ENCODE assay signal across 14 cellular contexts in genomic region chr7:25832456-25832855, GRCh38.
DNase-seq lines count a peak whose midpoint lies in the region; TF ChIP-seq lines count a peak whose summit lies in the region.
"Had no signal": no experiment of that assay in that cellular context is flagged by ENCODE, and none has a peak within 500 bp of the region (broad histone marks: within the 10 kb centered on the region; RNA-seq: fewer than 3 reads in every experiment).

No MANE protein-coding gene starts in this region.

- intact Hi-C loops in ascending aorta (cut with DNase I): no loop called here

- H3K27me3 ChIP-seq in ascending aorta: no peaks in the 10 kb centered on the region
- no peaks in the 10 kb centered on the region for H3K27me3 ChIP-seq in cardiac muscle cell
- no peaks in the 10 kb centered on the region for H3K27me3 ChIP-seq in MM.1S (replicated peaks; ENCODE audit: insufficient read depth, low read length)

- H3K27ac ChIP-seq in ascending aorta (peak overlapping the region; percentile 50 to 53), cardiac muscle cell (peak overlapping the region; percentile 19), substantia nigra (ENCODE audit: low read depth, low read length, poor library complexity, severe bottlenecking) (peak overlapping the region; percentile 88), MM.1S (ENCODE audit: low read length) (no peak overlapping the region)
- H3K27ac ChIP-seq: RWPE1 had no signal

- H4K20me1 ChIP-seq in MM.1S (ENCODE audit: insufficient read depth, low read length): no peaks in the 10 kb centered on the region

- no peak overlapping the region for H2AFZ ChIP-seq in MM.1S (ENCODE audit: low read length)

- H3K4me3 ChIP-seq in ascending aorta (no peak overlapping the region), cardiac muscle cell (no peak overlapping the region), MM.1S (ENCODE audit: low read length) (no peak overlapping the region)
- H3K4me3 ChIP-seq: lung had no signal

- no peak overlapping the region for H3K9ac ChIP-seq in MM.1S (ENCODE audit: low read length)

- TF ChIP-seq CTCF in ascending aorta (IDR thresholded peaks at IDR 0.05): no peak
- TF ChIP-seq CTCF in cardiac muscle cell (IDR thresholded peaks at IDR 0.05; ENCODE audit: low read depth, low read length): no peak
- TF ChIP-seq CTCF in MM.1S (IDR thresholded peaks at IDR 0.05; ENCODE audit: low read length): no peak

- H3K36me3 ChIP-seq in ascending aorta (no peaks in the 10 kb centered on the region), cardiac muscle cell (no peaks in the 10 kb centered on the region), MM.1S (replicated peaks; ENCODE audit: insufficient read depth, low read length) (no peaks in the 10 kb centered on the region)

- no peaks in the 10 kb centered on the region for H3K9me2 ChIP-seq in MM.1S (replicated peaks; ENCODE audit: insufficient read depth, low read length)

- H3K9me3 ChIP-seq in ascending aorta (no peaks in the 10 kb centered on the region), cardiac muscle cell (ENCODE audit: low read depth) (no peaks in the 10 kb centered on the region), MM.1S (replicated peaks; ENCODE audit: insufficient read depth, low read length) (no peaks in the 10 kb centered on the region)

- H3F3A ChIP-seq in MM.1S (ENCODE audit: insufficient read depth, low read length): no peaks in the 10 kb centered on the region

- no peak overlapping the region for H3K4me2 ChIP-seq in MM.1S (ENCODE audit: low read depth, low read length)

- no peaks in the 10 kb centered on the region for H3K79me2 ChIP-seq in MM.1S (ENCODE audit: low read length)

- H3K4me1 ChIP-seq in ascending aorta: peaks cover 0 to 6% of the 10 kb centered on the region in 2 donors
- H3K4me1 ChIP-seq in cardiac muscle cell (ENCODE audit: low read depth): peaks cover 46% of the 10 kb centered on the region
- H3K4me1 ChIP-seq in MM.1S (ENCODE audit: low read length): no peaks in the 10 kb centered on the region

- DNase-seq in ascending aorta (ENCODE audit: low spot score in 2 of 2): no peak
- peak in 1 of 2 donors; percentile 78 for DNase-seq in cardiac muscle cell (ENCODE audit: low read depth in 1 of 2, low spot score in 1 of 2)
- DNase-seq in middle frontal gyrus (ENCODE audit: extremely low spot score, low spot score): peak; percentile 16
- DNase-seq in substantia nigra (lab: John Stamatoyannopoulos, UW): peak in 16 of 49 donors; percentile 4 to 42 (median 15)
- DNase-seq in AG20443 (ENCODE audit: low spot score): no peak
- no peak for DNase-seq in HCEC 1CT
- DNase-seq in MM.1S: no peak
- DNase-seq in DMS 273 (lab: John Stamatoyannopoulos, UW; ENCODE audit: unreplicated experiment): no peak
- DNase-seq: activated CD4-positive, CD25-positive, alpha-beta regulatory T cell; dermis blood vessel endothelial cell; NCI-H2171; T-helper 17 cell had no signal
